ENCODE assay signal across 21 cellular contexts in the genomic region with DNA sequence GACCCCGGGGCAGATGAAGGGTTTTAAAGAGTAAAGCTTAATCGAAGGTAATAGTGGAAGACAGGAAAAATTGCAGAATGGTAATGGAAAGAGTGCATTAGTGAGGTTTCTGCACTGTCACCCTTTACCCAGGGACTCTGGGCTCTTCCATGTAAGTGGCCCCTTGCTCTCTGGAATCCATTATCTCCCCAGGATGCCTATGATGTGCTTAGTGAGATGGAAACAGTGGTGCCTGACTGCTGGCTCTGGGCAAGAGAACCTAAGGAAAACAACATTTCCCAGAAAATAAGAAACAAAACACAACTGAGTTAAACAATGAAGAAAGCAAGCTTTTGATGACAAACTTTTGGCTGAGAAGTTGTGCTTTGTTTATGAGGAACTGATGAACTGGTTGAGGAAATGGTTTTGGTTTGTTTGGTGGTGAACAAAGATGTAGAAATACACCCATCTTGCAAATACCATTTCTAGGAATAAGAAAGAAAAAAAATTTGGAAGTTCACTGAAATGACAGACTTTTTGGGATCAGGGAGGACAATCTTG.
DNase-seq lines count a peak whose midpoint lies in the region; ATAC-seq, FAIRE-seq and TF ChIP-seq lines count a peak whose summit lies in the region.
"Had no signal": no experiment of that assay in that cellular context is flagged by ENCODE, and none has a peak within 500 bp of the region (broad histone marks: within the 10 kb centered on the region; RNA-seq: fewer than 3 reads in every experiment).

No MANE protein-coding gene starts in this region.

- H3K4me1 Mint-ChIP-seq in CD4-positive, CD25-positive, alpha-beta regulatory T cell, result peaks cover 41 to 86% (median 73%) of the 10 kb centered on the region in 4 donors
- peaks cover 67% of the 10 kb centered on the region for H3K4me1 Mint-ChIP-seq in T-helper 17 cell

- peak overlapping the region; percentile 84 for H3K27ac ChIP-seq in CD4-positive, CD25-positive, alpha-beta regulatory T cell (ENCODE audit: insufficient read depth, low read length, poor library complexity, severe bottlenecking)
- H3K27ac ChIP-seq in endothelial cell of umbilical vein (ENCODE audit: insufficient read depth, low read depth, low read length), result no peak overlapping the region
- no peak overlapping the region for H3K27ac ChIP-seq in GM23248
- H3K27ac ChIP-seq: cardiac muscle cell, foreskin keratinocyte, SK-N-MC, upper lobe of right lung had no signal

- DNase-seq in NCI-H187 treated with DMSO at 0.1 percent for 48 hours (lab: John Stamatoyannopoulos, UW), result peak; percentile 12
- no peak for DNase-seq in NCI-H187 (lab: John Stamatoyannopoulos, UW)
- DNase-seq in CD4-positive, CD25-positive, alpha-beta regulatory T cell, result peak in 1 of 3 donors; percentile 77
- DNase-seq in T-helper 17 cell, result no peak
- no peak for DNase-seq in endothelial cell of umbilical vein (ENCODE audit: low read depth, low spot score)
- DNase-seq in NCI-H345 (lab: John Stamatoyannopoulos, UW), result no peak
- no peak for DNase-seq in GM23248
- DNase-seq: 8988T; activated CD4-positive, CD25-positive, alpha-beta regulatory T cell treated with anti-CD3 and anti-CD28 coated beads, Interleukin-2, amount 50 U/mL, for 72 hours; dermis blood vessel endothelial cell; foreskin keratinocyte; GF-D8; HCEC 1CT; mammary epithelial cell; NCI-H1694; posterior cingulate gyrus; stimulated activated CD4-positive, alpha-beta T cell treated with anti-CD3 and anti-CD28 coated beads, Interleukin-1b, Interleukin-23, amount 100 ng/mL, for 48 hours; upper lobe of right lung had no signal

- H4K20me1 ChIP-seq in endothelial cell of umbilical vein (replicated peaks; ENCODE audit: control insufficient read depth, extremely low read depth, insufficient read depth, low read length), result no peaks in the 10 kb centered on the region
- H4K20me1 ChIP-seq in GM23248 (ENCODE audit: insufficient read depth), result no peaks in the 10 kb centered on the region

- POLR2A ChIA-PET in endothelial cell of umbilical vein (lab: Charles Lee), result no interaction called here

- dilution Hi-C loops in endothelial cell of umbilical vein (cut with MboI; ENCODE audit: extremely low pct_ligation_motif_present, low sequenced_read_pairs), result no loop called here

- peaks cover 0 to 1% (median 0%) of the 10 kb centered on the region in 7 donors for H3K9me3 Mint-ChIP-seq in CD4-positive, CD25-positive, alpha-beta regulatory T cell

- H3K4me3 ChIP-seq in CD4-positive, CD25-positive, alpha-beta regulatory T cell (ENCODE audit: low read depth, low read length), result peak overlapping the region; percentile 53
- H3K4me3 ChIP-seq in endothelial cell of umbilical vein (replicated peaks in 1 of 3; ENCODE audit: insufficient read depth in 1 of 3, low read depth in 1 of 3, low read length in 3 of 3), result no peak overlapping the region
- no peak overlapping the region for H3K4me3 ChIP-seq in GM23248
- H3K4me3 ChIP-seq: cardiac muscle cell, SK-N-MC, upper lobe of right lung had no signal

- H3K9ac ChIP-seq in endothelial cell of umbilical vein (replicated peaks; ENCODE audit: extremely low read depth, insufficient read depth, low read length) (no peak overlapping the region), GM23248 (no peak overlapping the region)

- no peaks in the 10 kb centered on the region for H3K27me3 ChIP-seq in CD4-positive, CD25-positive, alpha-beta regulatory T cell (ENCODE audit: control insufficient read depth, insufficient read depth, low read length)
- H3K27me3 ChIP-seq in endothelial cell of umbilical vein (ENCODE audit: control insufficient read depth in 2 of 2, insufficient read depth in 2 of 2, low read length in 2 of 2) (peaks cover 16 to 17% of the 10 kb centered on the region in 2 experiments), GM23248 (replicated peaks; ENCODE audit: insufficient read depth) (no peaks in the 10 kb centered on the region)
- H3K27me3 ChIP-seq: cardiac muscle cell, foreskin keratinocyte, upper lobe of right lung had no signal

- no peak for ATAC-seq in CD4-positive, CD25-positive, alpha-beta regulatory T cell (ENCODE audit: low read depth in 2 of 2)
- ATAC-seq in T-helper 17 cell (no peak), GM21447 (IDR thresholded peaks at IDR 0.05; ENCODE audit: unreplicated experiment) (no peak)
- ATAC-seq: foreskin keratinocyte had no signal

- H3K4me1 ChIP-seq in CD4-positive, CD25-positive, alpha-beta regulatory T cell (ENCODE audit: control insufficient read depth, insufficient read depth, low read length, poor library complexity, severe bottlenecking), result peaks cover 75% of the 10 kb centered on the region
- H3K4me1 ChIP-seq in endothelial cell of umbilical vein (ENCODE audit: control insufficient read depth, extremely low read depth, insufficient read depth, low read length) (no peaks in the 10 kb centered on the region), GM23248 (ENCODE audit: insufficient read depth) (peaks cover 7% of the 10 kb centered on the region; the same call in 1 of the 2 replicates)
- H3K4me1 ChIP-seq: foreskin keratinocyte, upper lobe of right lung had no signal

- BruUV-seq in endothelial cell of umbilical vein (replicated peaks; lab: Mats Ljungman, UMichigan), result no TSS peak

- H3K4me3 Mint-ChIP-seq in CD4-positive, CD25-positive, alpha-beta regulatory T cell, result peak overlapping the region; percentile 34 to 88 (median 75)
- peak overlapping the region; percentile 58 for H3K4me3 Mint-ChIP-seq in T-helper 17 cell

- H3K27me3 Mint-ChIP-seq in CD4-positive, CD25-positive, alpha-beta regulatory T cell, result no peaks in the 10 kb centered on the region
- H3K27me3 Mint-ChIP-seq in T-helper 17 cell, result no peaks in the 10 kb centered on the region

- 0 out of 2 replicates have a peak, but pooled peaks cover 4% of the 10 kb centered on the region for H3F3A ChIP-seq in GM23248 (ENCODE audit: insufficient read depth)

- H3K9me3 ChIP-seq in CD4-positive, CD25-positive, alpha-beta regulatory T cell (ENCODE audit: control insufficient read depth in 2 of 2, low read length in 2 of 2), result no peaks in the 10 kb centered on the region
- H3K9me3 ChIP-seq in T-helper 17 cell (ENCODE audit: control insufficient read depth, low read length, poor library complexity, severe bottlenecking) (no peaks in the 10 kb centered on the region), endothelial cell of umbilical vein (replicated peaks; ENCODE audit: control insufficient read depth, insufficient read depth, low read length) (no peaks in the 10 kb centered on the region), GM23248 (ENCODE audit: low read depth) (no peaks in the 10 kb centered on the region)
- H3K9me3 ChIP-seq: upper lobe of right lung had no signal

- H3K79me2 ChIP-seq in endothelial cell of umbilical vein (ENCODE audit: control insufficient read depth, insufficient read depth, low read length) (no peaks in the 10 kb centered on the region), GM23248 (ENCODE audit: insufficient read depth) (no peaks in the 10 kb centered on the region)

- H3K36me3 Mint-ChIP-seq in CD4-positive, CD25-positive, alpha-beta regulatory T cell, result no peaks in the 10 kb centered on the region
- H3K36me3 Mint-ChIP-seq in T-helper 17 cell (ENCODE audit: low read depth), result no peaks in the 10 kb centered on the region

- no peak overlapping the region for H2AFZ ChIP-seq in endothelial cell of umbilical vein (ENCODE audit: low read depth, low read length)
- H2AFZ ChIP-seq in GM23248, result no peak overlapping the region

- CTCF ChIA-PET in endothelial cell of umbilical vein (lab: Charles Lee), result interaction anchor here (0.6 to 10.9 kb wide), 13 partner anchors 9 to 689 kb away, joined by 3 to 149 read pairs (median 4); partner anchors contain the start of gene RASGRP1

- in situ Hi-C loops in GM23248 (cut with MboI), result no loop called here

- FAIRE-seq in endothelial cell of umbilical vein (lab: Jason Lieb, UNC), result peak; percentile 38

- intact Hi-C loops in endothelial cell of umbilical vein (cut with micrococcal nuclease), result no loop called here

- WGBS in GM23248 (ENCODE audit: low coverage in 1 of 2, low lambda C conversion rate in 2 of 2, missing lambda C conversion rate in 2 of 2), 2 experiments, result 11 to 22% methylated on average over 2 of the region's 2 CpGs

- H3K9me2 ChIP-seq in GM23248 (ENCODE audit: insufficient read depth), result no peaks in the 10 kb centered on the region

- H3K9me1 ChIP-seq in endothelial cell of umbilical vein (replicated peaks; ENCODE audit: control insufficient read depth, extremely low read depth, insufficient read depth, low read length), result no peaks in the 10 kb centered on the region

- TF ChIP-seq POLR2A in endothelial cell of umbilical vein (IDR thresholded peaks at IDR 0.05; ENCODE audit: low read depth, low read length), result no peak

- peak overlapping the region; percentile 90 to 100 (median 93) for H3K27ac Mint-ChIP-seq in CD4-positive, CD25-positive, alpha-beta regulatory T cell
- H3K27ac Mint-ChIP-seq in T-helper 17 cell, result peak overlapping the region; percentile 94

- H3K4me2 ChIP-seq in endothelial cell of umbilical vein (ENCODE audit: insufficient read depth, low read length) (no peak overlapping the region), GM23248 (ENCODE audit: unreplicated experiment) (no peak overlapping the region)

- no peak for TF ChIP-seq CTCF in endothelial cell of umbilical vein (IDR thresholded peaks at IDR 0.05; ENCODE audit: extremely low read depth in 1 of 2, insufficient read depth in 1 of 2, low read depth in 1 of 2, low read length in 2 of 2)

- H3K36me3 ChIP-seq in CD4-positive, CD25-positive, alpha-beta regulatory T cell (ENCODE audit: control insufficient read depth, insufficient read depth, low read length), result no peaks in the 10 kb centered on the region
- no peaks in the 10 kb centered on the region for H3K36me3 ChIP-seq in endothelial cell of umbilical vein (ENCODE audit: control insufficient read depth in 2 of 2, extremely low read depth in 1 of 2, insufficient read depth in 2 of 2, low read length in 2 of 2)
- no peaks in the 10 kb centered on the region for H3K36me3 ChIP-seq in GM23248 (ENCODE audit: low read depth)
- H3K36me3 ChIP-seq: cardiac muscle cell, upper lobe of right lung had no signal

TF ChIP-seq in endothelial cell of umbilical vein, 7 proteins besides CTCF, POLR2A, EP300 and RAD21:
- no peak for TF ChIP-seq EZH2 (IDR thresholded peaks at IDR 0.05; ENCODE audit: borderline replicate concordance, low read depth, low read length, severe bottlenecking)
- TF ChIP-seq, protein P1, sequence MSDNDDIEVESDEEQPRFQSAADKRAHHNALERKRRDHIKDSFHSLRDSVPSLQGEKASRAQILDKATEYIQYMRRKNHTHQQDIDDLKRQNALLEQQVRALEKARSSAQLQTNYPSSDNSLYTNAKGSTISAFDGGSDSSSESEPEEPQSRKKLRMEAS (IDR thresholded peaks at IDR 0.05; ENCODE audit: insufficient read depth, insufficient read length), result no peak
- no peak for TF ChIP-seq GATA2 (IDR thresholded peaks at IDR 0.05; ENCODE audit: insufficient read depth, insufficient read length, low read depth, low read length)
- no peak for TF ChIP-seq MYC (IDR thresholded peaks at IDR 0.05; ENCODE audit: low read depth, low read length)
- TF ChIP-seq FOS (IDR thresholded peaks at IDR 0.05; ENCODE audit: borderline replicate concordance, insufficient read depth, low read length), result no peak
- TF ChIP-seq JUN (IDR thresholded peaks at IDR 0.05; ENCODE audit: borderline replicate concordance, insufficient read depth, insufficient read length, low read depth), result no peak
- no peak for TF ChIP-seq POLR2AphosphoS5 (IDR thresholded peaks at IDR 0.05; ENCODE audit: insufficient read depth, low read depth, low read length)
